Comparison of ENCODE assay signal across 8 cellular contexts in genomic region chr15:67091073-67091965, GRCh38. TPM values are rescaled to one million over a fixed set of nuclear protein-coding genes. Genes with fewer than 3 reads are reported as not detected.
DNase-seq lines count a peak whose midpoint lies in the region; ATAC-seq lines count a peak whose summit lies in the region.

No MANE protein-coding gene starts in this region.

- H3K27ac ChIP-seq in SK-N-MC, result 0 out of 2 replicates have a peak overlapping the region, but pooled peaks have one; percentile 47

- H3K9ac ChIP-seq in SK-N-MC (ENCODE audit: insufficient read length), result no peak overlapping the region

- no peaks in the 10 kb centered on the region for H3K9me3 Mint-ChIP-seq in activated naive CD8-positive, alpha-beta T cell treated with anti-CD3 and anti-CD28 coated beads, Interleukin-2, amount 10 ng/mL, durations not matched to agents 7 days and 5 days

- H3K4me3 ChIP-seq in SK-N-MC, result 0 out of 2 replicates have a peak overlapping the region, but pooled peaks have one; percentile 16

- H3K4me1 Mint-ChIP-seq in activated naive CD8-positive, alpha-beta T cell treated with anti-CD3 and anti-CD28 coated beads, Interleukin-2, amount 10 ng/mL, durations not matched to agents 7 days and 5 days, result peaks cover 73% of the 10 kb centered on the region

- ATAC-seq in HG03280 (IDR thresholded peaks at IDR 0.05; ENCODE audit: unreplicated experiment), result peak; percentile 75
- ATAC-seq in activated naive CD8-positive, alpha-beta T cell treated with anti-CD3 and anti-CD28 coated beads, Interleukin-2, amount 10 ng/mL, durations not matched to agents 7 days and 5 days (ENCODE audit: low read depth), result peak; percentile 81

- H3K27me3 Mint-ChIP-seq in activated naive CD8-positive, alpha-beta T cell treated with anti-CD3 and anti-CD28 coated beads, Interleukin-2, amount 10 ng/mL, durations not matched to agents 7 days and 5 days, result peaks cover 4% of the 10 kb centered on the region

- H3K4me3 Mint-ChIP-seq in activated naive CD8-positive, alpha-beta T cell treated with anti-CD3 and anti-CD28 coated beads, Interleukin-2, amount 10 ng/mL, durations not matched to agents 7 days and 5 days, result peak overlapping the region; percentile 66

- H3K9me3 ChIP-seq in SK-N-MC (ENCODE audit: low read depth, low read length), result no peaks in the 10 kb centered on the region

- peak overlapping the region; percentile 64 for H3K27ac Mint-ChIP-seq in activated naive CD8-positive, alpha-beta T cell treated with anti-CD3 and anti-CD28 coated beads, Interleukin-2, amount 10 ng/mL, durations not matched to agents 7 days and 5 days

- H3K36me3 Mint-ChIP-seq in activated naive CD8-positive, alpha-beta T cell treated with anti-CD3 and anti-CD28 coated beads, Interleukin-2, amount 10 ng/mL, durations not matched to agents 7 days and 5 days, result peaks cover 18% of the 10 kb centered on the region

- DNase-seq in activated gamma-delta T cell treated with Interleukin-2 at 50 U/mL for 16 hours (peak; percentile 72), activated gamma-delta T cell (lab: John Stamatoyannopoulos, UW) (no peak), SK-N-MC (ENCODE audit: low read depth, low spot score) (no peak), kidney tubule cell (ENCODE audit: low spot score) (peak; percentile 94), SHP77 treated with DMSO at 0.1 percent for 48 hours (lab: John Stamatoyannopoulos, UW) (no peak)
- peak; percentile 67 for DNase-seq in activated naive CD8-positive, alpha-beta T cell treated with anti-CD3 and anti-CD28 coated beads, Interleukin-2, amount 10 ng/mL, durations not matched to agents 7 days and 5 days
- peak; percentile 63 to 64 for DNase-seq in stimulated activated CD8-positive, alpha-beta memory T cell treated with anti-CD3 and anti-CD28 coated beads, Interleukin-7, amount 100 ng/mL, for 4 hours (ENCODE audit: low read depth in 2 of 2)

- H3K36me3 ChIP-seq in SK-N-MC (ENCODE audit: insufficient read depth, low read length), result no peaks in the 10 kb centered on the region

- POLR2A ChIA-PET in activated naive CD8-positive, alpha-beta T cell treated with anti-CD3 and anti-CD28 coated beads, Interleukin-2, amount 10 ng/mL, durations not matched to agents 7 days and 5 days (lab: Charles Lee), result interaction anchor here (1.0 to 2.8 kb wide), 3 partner anchors 11 to 43 kb away, joined by 3 to 13 read pairs (median 5); partner anchors contain the start of gene SMAD3

RNA-seq across cellular contexts. Expression of gene SMAD3, which starts 25.9 kb away (rescaled TPM):
- 10 to 100 TPM; 74.1 to 75.9 TPM for total RNA-seq in activated naive CD8-positive, alpha-beta T cell treated with anti-CD3 and anti-CD28 coated beads, Interleukin-2, amount 10 ng/mL, durations not matched to agents 7 days and 5 days

Comparison
In these comparisons a context has a peak if more than half of its experiments do, and no peak if none do; other contexts are left out.
1. DNase-seq: peak in activated gamma-delta T cell treated with Interleukin-2 at 50 U/mL for 16 hours (single experiment), activated naive CD8-positive, alpha-beta T cell treated with anti-CD3 and anti-CD28 coated beads, Interleukin-2, amount 10 ng/mL, durations not matched to agents 7 days and 5 days (single experiment), kidney tubule cell (single experiment) and stimulated activated CD8-positive, alpha-beta memory T cell treated with anti-CD3 and anti-CD28 coated beads, Interleukin-7, amount 100 ng/mL, for 4 hours (2 of 2); none in activated gamma-delta T cell (single experiment), SK-N-MC (single experiment) and SHP77 treated with DMSO at 0.1 percent for 48 hours (single experiment).